Comparison of ENCODE assay signal across 16 cellular contexts in the genomic region with DNA sequence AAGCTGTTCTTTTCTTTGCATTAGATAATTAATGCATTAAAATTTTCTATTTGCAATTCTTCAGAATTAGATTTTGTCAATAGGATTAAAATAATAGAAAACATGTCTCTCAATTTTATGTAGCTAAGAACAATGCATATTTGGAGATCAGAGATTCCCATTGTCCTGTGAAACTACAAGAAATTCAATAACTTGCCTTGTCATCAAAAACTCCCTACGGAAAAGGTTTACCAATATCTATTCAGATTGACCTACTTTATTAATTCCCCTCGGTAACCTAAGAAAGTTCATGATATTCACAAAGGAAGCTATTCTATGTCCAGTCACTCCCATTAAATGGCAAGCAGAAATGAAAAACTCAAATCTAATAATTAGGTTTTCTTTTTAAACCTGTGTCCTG.
DNase-seq lines count a peak whose midpoint lies in the region; ATAC-seq, FAIRE-seq and TF ChIP-seq lines count a peak whose summit lies in the region.
"Had no signal": no experiment of that assay in that cellular context is flagged by ENCODE, and none has a peak within 500 bp of the region (broad histone marks: within the 10 kb centered on the region; RNA-seq: fewer than 3 reads in every experiment).

No MANE protein-coding gene starts in this region.

- no TSS peak for BruUV-seq in IMR-90 (replicated peaks; lab: Mats Ljungman, UMichigan)
- BruUV-seq in K562 (replicated peaks; lab: Mats Ljungman, UMichigan), result no TSS peak

- H3K4me1 Mint-ChIP-seq in natural killer cell treated with Interleukin-12 subunit alpha and Interleukin-12 subunit beta and Interleukin-15 and Interleukin-18, amount 100 ng/mL, for 72 hours (ENCODE audit: low read depth in 2 of 2), result no peaks in the 10 kb centered on the region
- H3K4me1 Mint-ChIP-seq: CD4-positive, CD25-positive, alpha-beta regulatory T cell had no signal

- ATAC-seq in SK-N-SH treated with all-trans-retinoic acid at 6 μM for 48 hours, result no peak
- no peak for ATAC-seq in IMR-90 (ENCODE audit: low read depth)
- ATAC-seq in K562, result no peak
- no peak for ATAC-seq in natural killer cell treated with Interleukin-12 subunit alpha and Interleukin-12 subunit beta and Interleukin-15 and Interleukin-18, amount 100 ng/mL, for 72 hours
- ATAC-seq in GM21526 (IDR thresholded peaks at IDR 0.05; ENCODE audit: low FRiP score, unreplicated experiment), result no peak
- ATAC-seq: GM12878 had no signal

- in situ Hi-C loops in IMR-90 (cut with MboI; ENCODE audit: low sequenced_read_pairs) (no loop called here), K562 (cut with MboI) (no loop called here)

- H3K79me1 ChIP-seq in IMR-90 (ENCODE audit: low read depth in 1 of 2, low read length in 2 of 2), result peaks cover 10 to 51% of the 10 kb centered on the region in 2 experiments

- peak overlapping the region; percentile 56 to 72; a peak in 3 of 4 replicates for H3K27ac ChIP-seq in SK-N-SH (ENCODE audit: low read depth in 2 of 2, low read length in 1 of 2)
- no peak overlapping the region for H3K27ac ChIP-seq in IMR-90 (ENCODE audit: insufficient read depth, low read length)
- H3K27ac ChIP-seq in K562 (ENCODE audit: extremely low read depth, low read depth, low read length), result no peak overlapping the region
- no peak overlapping the region for H3K27ac ChIP-seq in vagina
- H3K27ac ChIP-seq: BLaER1 treated with 17β-estradiol and CSF1 and Interleukin-3, amounts not matched to agents 10 nM and 100 nM had no signal

- dilution Hi-C loops in IMR-90 (cut with HindIII; ENCODE audit: low sequenced_read_pairs, unreplicated experiment), result no loop called here

- H3K18ac ChIP-seq in IMR-90 (ENCODE audit: low read depth, low read length), result no peak overlapping the region

- H2AK9ac ChIP-seq in IMR-90 (replicated peaks; ENCODE audit: low read depth, low read length, poor library complexity), result no peak overlapping the region

- POLR2A ChIA-PET in SK-N-SH (lab: Yijun Ruan, JAX), result no interaction called here
- POLR2A ChIA-PET in IMR-90 (lab: Charles Lee; ENCODE audit: unreplicated experiment), result interaction anchor here (0.6 kb wide), 1 partner anchor 271 kb away, joined by 3 read pairs; no protein-coding TSS in a partner anchor
- POLR2A ChIA-PET in K562 (lab: Yijun Ruan, JAX), result no interaction called here

- no peak overlapping the region for H2BK15ac ChIP-seq in IMR-90 (ENCODE audit: low read depth, low read length)

- no peak overlapping the region for H3K4ac ChIP-seq in IMR-90 (ENCODE audit: low read depth, low read length)

- intact Hi-C loops in IMR-90 (cut with micrococcal nuclease) (no loop called here), K562 (cut with micrococcal nuclease) (no loop called here), vagina (cut with DNase I) (no loop called here)

- peaks cover 5% of the 10 kb centered on the region for H3K9me3 Mint-ChIP-seq in natural killer cell treated with Interleukin-12 subunit alpha and Interleukin-12 subunit beta and Interleukin-15 and Interleukin-18, amount 100 ng/mL, for 72 hours
- H3K9me3 Mint-ChIP-seq: HFFc6 had no signal

- H3K56ac ChIP-seq in IMR-90 (ENCODE audit: extremely low read depth, insufficient read depth, low read length), result no peak overlapping the region

- TF ChIP-seq RAD21 in SK-N-SH (IDR thresholded peaks at IDR 0.05; ENCODE audit: low read length) (no peak), IMR-90 (IDR thresholded peaks at IDR 0.05; ENCODE audit: low read length) (no peak), K562 (CRISPR knock-in tag; conservative IDR thresholded peaks at IDR 0.05 in 1 of 2, IDR thresholded peaks at IDR 0.05 in 1 of 2) (no peak)

- H3K23ac ChIP-seq in IMR-90 (ENCODE audit: low read depth, low read length), result no peak overlapping the region

- H3K4me2 ChIP-seq in SK-N-SH, result 0 out of 2 replicates have a peak overlapping the region, but pooled peaks have one; percentile 6
- H3K4me2 ChIP-seq in IMR-90 (ENCODE audit: low read depth, low read length), result no peak overlapping the region
- no peak overlapping the region for H3K4me2 ChIP-seq in K562 (ENCODE audit: insufficient read depth, low read length)
- H3K4me2 ChIP-seq: BLaER1 treated with 17β-estradiol and CSF1 and Interleukin-3, amounts not matched to agents 10 nM and 100 nM had no signal

- no peak overlapping the region for H2AK5ac ChIP-seq in IMR-90 (ENCODE audit: low read depth, low read length)

- no peak overlapping the region; the same call in 1 of the 2 replicates for H3K14ac ChIP-seq in IMR-90 (replicated peaks; ENCODE audit: low read depth, low read length)

- no peaks in the 10 kb centered on the region for H4K20me1 ChIP-seq in SK-N-SH (ENCODE audit: insufficient read depth)
- H4K20me1 ChIP-seq in IMR-90 (ENCODE audit: insufficient read depth, low read length), result peaks cover 5% of the 10 kb centered on the region; the same call in 1 of the 2 replicates
- no peaks in the 10 kb centered on the region for H4K20me1 ChIP-seq in K562 (replicated peaks; ENCODE audit: control insufficient read depth, insufficient read depth, low read length)
- H4K20me1 ChIP-seq: BLaER1 treated with 17β-estradiol and CSF1 and Interleukin-3, amounts not matched to agents 10 nM and 100 nM had no signal

- H2BK5ac ChIP-seq in IMR-90 (ENCODE audit: low read depth, low read length, poor library complexity, severe bottlenecking), result peak overlapping the region; percentile 58

- H4K8ac ChIP-seq in IMR-90 (ENCODE audit: low read depth in 2 of 2, low read length in 2 of 2), result no peak overlapping the region

- H3K27me3 Mint-ChIP-seq in natural killer cell treated with Interleukin-12 subunit alpha and Interleukin-12 subunit beta and Interleukin-15 and Interleukin-18, amount 100 ng/mL, for 72 hours, result no peaks in the 10 kb centered on the region
- H3K27me3 Mint-ChIP-seq: CD4-positive, CD25-positive, alpha-beta regulatory T cell had no signal

- H3F3A ChIP-seq in SK-N-SH (replicated peaks; ENCODE audit: insufficient read depth), result peaks cover 30% of the 10 kb centered on the region

- H2AFZ ChIP-seq in SK-N-SH (ENCODE audit: low read depth) (peak overlapping the region; percentile 23; the same call in 1 of the 2 replicates), IMR-90 (replicated peaks; ENCODE audit: low read length, poor library complexity) (no peak overlapping the region), K562 (ENCODE audit: low read depth, low read length) (no peak overlapping the region)

- no peak overlapping the region for H4K91ac ChIP-seq in IMR-90 (ENCODE audit: insufficient read depth, low read depth, low read length)

- no peaks in the 10 kb centered on the region for H3K36me3 ChIP-seq in SK-N-SH (replicated peaks in 1 of 2; ENCODE audit: control insufficient read depth in 1 of 2, insufficient read depth in 2 of 2, low read length in 1 of 2)
- H3K36me3 ChIP-seq in IMR-90 (ENCODE audit: control insufficient read depth, insufficient read depth, low read length), result peaks cover 4% of the 10 kb centered on the region; the same call in 1 of the 2 replicates
- no peaks in the 10 kb centered on the region for H3K36me3 ChIP-seq in K562 (ENCODE audit: control insufficient read depth, insufficient read depth, low read length)
- no peaks in the 10 kb centered on the region for H3K36me3 ChIP-seq in vagina
- H3K36me3 ChIP-seq: BLaER1 treated with 17β-estradiol and CSF1 and Interleukin-3, amounts not matched to agents 10 nM and 100 nM; HAP-1 had no signal

- H3K9me2 ChIP-seq in SK-N-SH, result no peaks in the 10 kb centered on the region

- H3K9me3 ChIP-seq in SK-N-SH (no peaks in the 10 kb centered on the region), IMR-90 (ENCODE audit: control insufficient read depth, insufficient read depth, low read length) (no peaks in the 10 kb centered on the region), K562 (replicated peaks; ENCODE audit: control insufficient read depth, insufficient read depth, low read depth, low read length) (no peaks in the 10 kb centered on the region), vagina (no peaks in the 10 kb centered on the region)
- H3K9me3 ChIP-seq: BLaER1 treated with 17β-estradiol and CSF1 and Interleukin-3, amounts not matched to agents 10 nM and 100 nM; HAP-1 had no signal

- DNase-seq in SK-N-SH, result no peak
- DNase-seq in IMR-90, result no peak
- no peak for DNase-seq in K562 (ENCODE audit: extremely low read depth in 1 of 4, low spot score in 3 of 4)
- DNase-seq in natural killer cell treated with Interleukin-12 subunit alpha and Interleukin-12 subunit beta and Interleukin-15 and Interleukin-18, amount 100 ng/mL, for 72 hours (ENCODE audit: low spot score), result no peak
- DNase-seq in vagina (ENCODE audit: extremely low spot score in 2 of 2), result no peak
- DNase-seq: 8988T; CD4-positive, CD25-positive, alpha-beta regulatory T cell; KBM-7 had no signal

- TF ChIP-seq EP300 in SK-N-SH (IDR thresholded peaks at IDR 0.05; ENCODE audit: borderline replicate concordance in 1 of 2, low read depth in 1 of 2, low read length in 1 of 2) (no peak), K562 (IDR thresholded peaks at IDR 0.05; ENCODE audit: low read length) (no peak)

- H3K4me3 ChIP-seq in SK-N-SH (ENCODE audit: low read depth in 2 of 2, low read length in 1 of 2), result no peak overlapping the region
- no peak overlapping the region for H3K4me3 ChIP-seq in IMR-90 (ENCODE audit: insufficient read depth, low read depth, low read length)
- no peak overlapping the region for H3K4me3 ChIP-seq in K562
- no peak overlapping the region for H3K4me3 ChIP-seq in vagina
- H3K4me3 ChIP-seq: BLaER1 treated with 17β-estradiol and CSF1 and Interleukin-3, amounts not matched to agents 10 nM and 100 nM; GM12878; HAP-1 had no signal

- H3K27me3 ChIP-seq in SK-N-SH (ENCODE audit: insufficient read depth) (no peaks in the 10 kb centered on the region), IMR-90 (ENCODE audit: control insufficient read depth, insufficient read depth, low read length) (no peaks in the 10 kb centered on the region), K562 (ENCODE audit: control insufficient read depth in 2 of 2, insufficient read depth in 2 of 2, low read length in 2 of 2) (no peaks in the 10 kb centered on the region), vagina (no peaks in the 10 kb centered on the region)
- H3K27me3 ChIP-seq: BLaER1 treated with 17β-estradiol and CSF1 and Interleukin-3, amounts not matched to agents 10 nM and 100 nM had no signal

- no peak overlapping the region for H2BK20ac ChIP-seq in IMR-90 (ENCODE audit: low read depth, low read length)

- H3K4me1 ChIP-seq in SK-N-SH (ENCODE audit: control insufficient read depth in 1 of 2, insufficient read depth in 2 of 2, low read depth in 1 of 2, low read length in 1 of 2) (peaks cover 0 to 31% of the 10 kb centered on the region in 2 experiments; a peak in 2 of 4 replicates), IMR-90 (ENCODE audit: control insufficient read depth, insufficient read depth, low read length) (peaks cover 5% of the 10 kb centered on the region; the same call in 1 of the 2 replicates), K562 (replicated peaks in 1 of 2; ENCODE audit: control insufficient read depth in 2 of 2, insufficient read depth in 2 of 2, low read length in 2 of 2) (no peaks in the 10 kb centered on the region), vagina (no peaks in the 10 kb centered on the region)
- H3K4me1 ChIP-seq: BLaER1 treated with 17β-estradiol and CSF1 and Interleukin-3, amounts not matched to agents 10 nM and 100 nM had no signal

- no peak for TF ChIP-seq POLR2A in IMR-90 (IDR thresholded peaks at IDR 0.05; ENCODE audit: low read depth, low read length)
- no peak for TF ChIP-seq POLR2A in K562 (conservative IDR thresholded peaks at IDR 0.05)
- TF ChIP-seq POLR2A in vagina (IDR thresholded peaks at IDR 0.05), result no peak

- H3K79me2 ChIP-seq in SK-N-SH (ENCODE audit: insufficient read depth), result no peaks in the 10 kb centered on the region
- no peaks in the 10 kb centered on the region for H3K79me2 ChIP-seq in K562 (ENCODE audit: control insufficient read depth, insufficient read depth, low read length)

- H3K36me3 Mint-ChIP-seq in natural killer cell treated with Interleukin-12 subunit alpha and Interleukin-12 subunit beta and Interleukin-15 and Interleukin-18, amount 100 ng/mL, for 72 hours, result peaks cover 4% of the 10 kb centered on the region
- H3K36me3 Mint-ChIP-seq: CD4-positive, CD25-positive, alpha-beta regulatory T cell had no signal

- no peak overlapping the region for H3K4me3 Mint-ChIP-seq in natural killer cell treated with Interleukin-12 subunit alpha and Interleukin-12 subunit beta and Interleukin-15 and Interleukin-18, amount 100 ng/mL, for 72 hours
- H3K4me3 Mint-ChIP-seq: CD4-positive, CD25-positive, alpha-beta regulatory T cell; HFFc6 had no signal

- CTCF ChIA-PET in SK-N-SH (lab: Yijun Ruan, JAX), result interaction anchor here (0.6 to 1.4 kb wide), 4 partner anchors 11 to 86 kb away, joined by 3 to 4 read pairs (median 3); no protein-coding TSS in a partner anchor
- CTCF ChIA-PET in IMR-90 (lab: Yijun Ruan, JAX), result no interaction called here
- CTCF ChIA-PET in K562 (lab: Yijun Ruan, JAX; ENCODE audit: low intra/inter-chr PET ratio), result no interaction called here

- H3K9ac ChIP-seq in SK-N-SH (peak overlapping the region; percentile 4; the same call in 1 of the 2 replicates), IMR-90 (ENCODE audit: low read depth, low read length) (no peak overlapping the region), K562 (ENCODE audit: insufficient read depth in 1 of 2, low read depth in 2 of 2, low read length in 2 of 2) (no peak overlapping the region)
- H3K9ac ChIP-seq: BLaER1 treated with 17β-estradiol and CSF1 and Interleukin-3, amounts not matched to agents 10 nM and 100 nM had no signal

- 78% methylated on average over 2 of the region's 2 CpGs for WGBS in SK-N-SH (ENCODE audit: low lambda C conversion rate)
- WGBS in IMR-90 (ENCODE audit: extremely low coverage in 2 of 2, insufficient read length in 1 of 2), 2 experiments, result no CpG with 5 or more reads among the region's 2 CpGs
- 8% methylated on average over 2 of the region's 2 CpGs for WGBS in K562 (ENCODE audit: insufficient coverage, low coverage, missing lambda C conversion rate)

- H2BK120ac ChIP-seq in IMR-90 (ENCODE audit: low read depth, low read length), result no peak overlapping the region; the same call in 1 of the 2 replicates

- no peak overlapping the region for H4K5ac ChIP-seq in IMR-90 (ENCODE audit: low read depth, low read length)

- no peak for FAIRE-seq in K562 (lab: Jason Lieb, UNC)
- FAIRE-seq: GM12878, GM18507, H1 had no signal

- no peaks in the 10 kb centered on the region; the same call in 1 of the 2 replicates for H3K9me1 ChIP-seq in IMR-90 (ENCODE audit: insufficient read depth, low read length)
- no peaks in the 10 kb centered on the region for H3K9me1 ChIP-seq in K562 (ENCODE audit: control insufficient read depth, insufficient read depth, low read length)

- TF ChIP-seq CTCF in SK-N-SH (IDR thresholded peaks at IDR 0.05) (no peak), IMR-90 (conservative IDR thresholded peaks at IDR 0.05; ENCODE audit: low read depth, low read length) (no peak), K562 (IDR thresholded peaks at IDR 0.05 in 2 of 3, conservative IDR thresholded peaks at IDR 0.05 in 1 of 3; ENCODE audit: insufficient read depth in 2 of 3, low read depth in 1 of 3, low read length in 3 of 3) (no peak), vagina (IDR thresholded peaks at IDR 0.05) (no peak)

- no peak overlapping the region for H3K27ac Mint-ChIP-seq in natural killer cell treated with Interleukin-12 subunit alpha and Interleukin-12 subunit beta and Interleukin-15 and Interleukin-18, amount 100 ng/mL, for 72 hours
- H3K27ac Mint-ChIP-seq: CD4-positive, CD25-positive, alpha-beta regulatory T cell had no signal

Comparison
In these comparisons a context has a peak if more than half of its experiments do, and no peak if none do; other contexts are left out.
1. H3K27ac ChIP-seq: peak in SK-N-SH (2 of 2); none in IMR-90 (single experiment), K562 (single experiment) and vagina (single experiment).